ENCODE assay signal across 1 cellular context in the genomic region with DNA sequence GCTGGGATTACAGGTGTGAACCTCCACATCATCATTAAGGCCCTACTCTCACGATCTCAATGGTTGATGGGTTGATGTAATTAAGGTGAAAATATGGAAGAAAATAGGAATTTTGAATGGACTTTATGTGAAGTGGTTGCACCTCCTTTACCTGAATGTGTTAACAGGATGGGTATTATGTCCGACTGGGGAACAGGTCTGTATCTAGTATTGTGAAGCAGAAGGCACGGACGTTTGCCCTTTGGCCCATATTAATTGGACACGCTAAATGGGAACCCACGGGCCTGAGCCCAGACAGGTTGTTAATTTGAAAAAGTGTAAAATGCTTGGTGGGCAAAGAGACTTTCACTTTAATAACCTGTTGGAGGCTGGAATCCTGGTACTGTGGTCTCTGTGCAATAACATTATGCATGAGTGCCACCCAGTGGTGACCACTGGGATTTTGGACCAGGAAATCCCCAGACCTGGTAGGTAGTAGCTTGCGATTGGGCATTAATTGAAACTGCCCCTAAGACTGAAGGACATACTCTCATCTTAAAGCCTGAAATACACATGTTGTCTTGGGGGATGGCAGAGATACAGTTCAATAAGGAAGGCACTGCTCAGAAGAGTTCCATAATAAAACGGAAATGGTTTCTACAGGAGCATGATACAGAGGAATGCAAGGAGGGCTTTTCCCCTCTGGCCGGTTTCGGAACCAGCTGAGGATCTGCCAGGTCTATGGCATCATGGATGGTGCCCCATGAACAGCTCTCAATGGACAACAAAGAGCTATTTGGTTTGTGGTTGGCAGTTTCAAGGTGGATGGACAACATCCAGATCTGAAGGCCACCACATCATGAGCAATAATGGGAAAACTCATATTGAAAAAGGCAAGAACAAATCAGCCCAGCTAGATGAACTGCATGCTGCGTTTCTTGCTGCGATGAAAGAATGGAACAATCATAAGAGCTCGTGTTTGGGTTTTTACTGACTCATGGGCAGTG.
TF ChIP-seq lines count a peak whose summit lies in the region.

No MANE protein-coding gene starts in this region.

TF ChIP-seq in GM23338, 12 proteins besides CTCF, POLR2A, EP300 and RAD21 (continued from another document):
- TF ChIP-seq ZNF462 (CRISPR knock-in tag; IDR thresholded peaks at IDR 0.05) (no peak), EZH2phosphoT487 (IDR thresholded peaks at IDR 0.05; ENCODE audit: unreplicated experiment) (no peak), CREB1 (CRISPR knock-in tag; IDR thresholded peaks at IDR 0.05; ENCODE audit: low read depth) (no peak), POLR2AphosphoS5 (IDR thresholded peaks at IDR 0.05; ENCODE audit: low read depth) (no peak), STAT1 (IDR thresholded peaks at IDR 0.05; ENCODE audit: unreplicated experiment) (no peak)
